In genomic region chr15:69530234-69530633, GRCh38 we compare ENCODE assay signal across 24 cellular contexts.
DNase-seq lines count a peak whose midpoint lies in the region; ATAC-seq, FAIRE-seq and TF ChIP-seq lines count a peak whose summit lies in the region.
"Had no signal": no experiment of that assay in that cellular context is flagged by ENCODE, and none has a peak within 500 bp of the region (broad histone marks: within the 10 kb centered on the region; RNA-seq: fewer than 3 reads in every experiment).

No MANE protein-coding gene starts in this region.

- no peak overlapping the region for H3K56ac ChIP-seq in H1 (replicated peaks; ENCODE audit: insufficient read length, low read depth, low read length)

- TF ChIP-seq CTCF in H1 (IDR thresholded peaks at IDR 0.05; ENCODE audit: control extremely low read depth in 1 of 3, insufficient read depth in 1 of 3, low read depth in 1 of 3, low read length in 3 of 3), result no peak
- no peak for TF ChIP-seq CTCF in nephron (IDR thresholded peaks at IDR 0.05; ENCODE audit: unreplicated experiment in 3 of 3)

- no peaks in the 10 kb centered on the region for H3K9me3 Mint-ChIP-seq in activated naive CD4-positive, alpha-beta T cell treated with anti-CD3 and anti-CD28 coated beads, Interleukin-2, amount 50 U/mL, for 72 hours
- H3K9me3 Mint-ChIP-seq in nephron, result no peaks in the 10 kb centered on the region

- H3K27me3 ChIP-seq in H1 (replicated peaks in 1 of 4; ENCODE audit: control insufficient read depth in 3 of 4, extremely low read depth in 1 of 4, insufficient read depth in 3 of 4, low read length in 3 of 4) (no peaks in the 10 kb centered on the region), small intestine (ENCODE audit: control insufficient read depth in 2 of 2, insufficient read depth in 2 of 2, low read length in 2 of 2) (peaks cover 0 to 2% of the 10 kb centered on the region in 2 donors)
- H3K27me3 ChIP-seq: Peyer's patch, SJCRH30 had no signal

- POLR2A ChIA-PET in H1 (lab: Charles Lee; ENCODE audit: partially characterized antibody), result interaction anchor here (1.5 kb wide), 1 partner anchor 32 kb away, joined by 4 read pairs; no protein-coding TSS in a partner anchor

- H3K9ac ChIP-seq in H1 (replicated peaks in 1 of 4; ENCODE audit: extremely low read depth in 1 of 4, low read depth in 3 of 4, low read length in 3 of 4), result no peak overlapping the region
- H3K9ac ChIP-seq: GM23248, KMS-11 had no signal

- peak overlapping the region; percentile 32 to 39 for H3K27ac Mint-ChIP-seq in activated naive CD4-positive, alpha-beta T cell treated with anti-CD3 and anti-CD28 coated beads, Interleukin-2, amount 50 U/mL, for 72 hours
- H3K27ac Mint-ChIP-seq in nephron, result peak overlapping the region; percentile 14 to 85 (median 63)

- no peaks in the 10 kb centered on the region for H3K79me1 ChIP-seq in H1 (ENCODE audit: low read depth, low read length)

- no peaks in the 10 kb centered on the region for H3K36me3 ChIP-seq in H1 (ENCODE audit: control insufficient read depth in 2 of 4, insufficient read depth in 4 of 4, low read length in 3 of 4)
- no peaks in the 10 kb centered on the region for H3K36me3 ChIP-seq in small intestine (ENCODE audit: control insufficient read depth in 2 of 2, insufficient read depth in 2 of 2, low read length in 2 of 2)
- H3K36me3 ChIP-seq: Peyer's patch, SJCRH30 had no signal

- H3K4ac ChIP-seq in H1 (replicated peaks; ENCODE audit: insufficient read length, low read depth, low read length), result no peak overlapping the region

- FAIRE-seq in H1 (lab: Jason Lieb, UNC), result no peak
- peak; percentile 32 for FAIRE-seq in urothelium cell line (lab: Jason Lieb, UNC)
- FAIRE-seq in small intestine (lab: Jason Lieb, UNC), result no peak
- FAIRE-seq: G401.6 had no signal

- H3K27me3 Mint-ChIP-seq in nephron (ENCODE audit: low read depth), result peaks cover 51% of the 10 kb centered on the region

- TF ChIP-seq POLR2A in H1 (IDR thresholded peaks at IDR 0.05; ENCODE audit: control extremely low read depth in 1 of 2, low read depth in 2 of 2, low read length in 2 of 2), result no peak

- no peak overlapping the region for H2BK12ac ChIP-seq in H1 (ENCODE audit: low read depth, low read length)

- TF ChIP-seq EP300 in H1 (IDR thresholded peaks at IDR 0.05; ENCODE audit: borderline replicate concordance in 1 of 2, low read depth in 2 of 2, low read length in 2 of 2), result no peak

- H2BK5ac ChIP-seq in H1 (ENCODE audit: low read depth, low read length), result no peak overlapping the region

- no peaks in the 10 kb centered on the region for H3K79me2 ChIP-seq in H1 (ENCODE audit: control insufficient read depth in 1 of 2, insufficient read depth in 2 of 2, low read length in 2 of 2)

- H3K4me1 ChIP-seq in H1 (replicated peaks in 1 of 4; ENCODE audit: control insufficient read depth in 3 of 4, insufficient read depth in 4 of 4, low read length in 3 of 4) (peaks cover 6 to 19% (median 8%) of the 10 kb centered on the region in 4 experiments; a peak in 6 of 7 replicates), small intestine (ENCODE audit: control insufficient read depth in 2 of 2, insufficient read depth in 1 of 2, low read depth in 1 of 2, low read length in 1 of 2) (no peaks in the 10 kb centered on the region)
- H3K4me1 ChIP-seq: Peyer's patch had no signal

- H2BK15ac ChIP-seq in H1 (ENCODE audit: low read length), result 0 out of 2 replicates have a peak overlapping the region, but pooled peaks have one; percentile 47

- H4K20me1 ChIP-seq in H1 (replicated peaks in 1 of 2; ENCODE audit: control insufficient read depth in 1 of 2, insufficient read depth in 2 of 2, low read length in 2 of 2), result no peaks in the 10 kb centered on the region

- 66% methylated on average over 5 of the region's 5 CpGs; no CpG with 5 or more reads in 1 of the 2 experiments for WGBS in H1 (ENCODE audit: extremely low coverage in 1 of 2, insufficient coverage in 1 of 2, insufficient read length in 1 of 2, insufficient replicate concordance in 2 of 2, low coverage in 1 of 2, low lambda C conversion rate in 2 of 2, missing lambda C conversion rate in 1 of 2), 2 experiments
- WGBS in small intestine, 3 donors, result 70 to 77% (median 75%) methylated on average over 5 of the region's 5 CpGs

- no peak overlapping the region for H4K5ac ChIP-seq in H1 (ENCODE audit: insufficient read length, low read depth, low read length)

- H2AFZ ChIP-seq in H1 (ENCODE audit: low read length), result no peak overlapping the region
- H2AFZ ChIP-seq: GM23248 had no signal

- no peak overlapping the region for H3K23ac ChIP-seq in H1 (ENCODE audit: insufficient read length)

- H3K4me2 ChIP-seq in H1 (ENCODE audit: insufficient read depth in 1 of 2, low read depth in 2 of 2, low read length in 2 of 2), result no peak overlapping the region
- H3K4me2 ChIP-seq: KMS-11 had no signal

- H3K4me1 Mint-ChIP-seq in nephron, result peaks cover 66% of the 10 kb centered on the region

- H3K23me2 ChIP-seq in H1 (ENCODE audit: low read depth, low read length), result no peaks in the 10 kb centered on the region

- H2BK20ac ChIP-seq in H1 (ENCODE audit: low read length), result peak overlapping the region; percentile 40; the same call in 1 of the 2 replicates

- no peak overlapping the region for H3K18ac ChIP-seq in H1 (ENCODE audit: extremely low read depth, low read length)

- H3K9me3 ChIP-seq in H1 (ENCODE audit: insufficient read depth in 2 of 2, low read depth in 1 of 2, low read length in 1 of 2) (peaks cover 0 to 3% of the 10 kb centered on the region in 2 experiments; a peak in 1 of 4 replicates), small intestine (ENCODE audit: control insufficient read depth, low read depth) (no peaks in the 10 kb centered on the region)
- H3K9me3 ChIP-seq: Peyer's patch, SJCRH30 had no signal

- H3K4me3 ChIP-seq in H1 (ENCODE audit: extremely low read depth in 1 of 4, insufficient read depth in 2 of 4, low read depth in 3 of 4, low read length in 4 of 4) (no peak overlapping the region), small intestine (ENCODE audit: low read depth in 1 of 2, low read length in 2 of 2) (no peak overlapping the region)
- H3K4me3 ChIP-seq: GM23248, Peyer's patch, SJCRH30 had no signal

- H3K27ac ChIP-seq in H1 (ENCODE audit: low read depth, low read length) (no peak overlapping the region), small intestine (ENCODE audit: low read depth in 1 of 2, low read length in 1 of 2) (no peak overlapping the region)
- H3K27ac ChIP-seq: C4-2B, GM23248, KMS-11, Peyer's patch, SJCRH30 had no signal

- no peaks in the 10 kb centered on the region for H3K36me3 Mint-ChIP-seq in activated naive CD4-positive, alpha-beta T cell treated with anti-CD3 and anti-CD28 coated beads, Interleukin-2, amount 50 U/mL, for 72 hours
- no peaks in the 10 kb centered on the region for H3K36me3 Mint-ChIP-seq in nephron (ENCODE audit: low read depth)

- no peak overlapping the region for H3K14ac ChIP-seq in H1 (ENCODE audit: insufficient read length)

- no peak overlapping the region for H2AK5ac ChIP-seq in H1 (ENCODE audit: low read depth, low read length)

- H4K8ac ChIP-seq in H1 (ENCODE audit: extremely low read depth, insufficient read depth, low read length), result no peak overlapping the region

- no peak overlapping the region for H2BK120ac ChIP-seq in H1 (replicated peaks; ENCODE audit: low read depth, low read length)

- peak overlapping the region in 1 of 3 experiments; percentile 11 for H3K4me3 Mint-ChIP-seq in nephron

- no peak for TF ChIP-seq RAD21 in H1 (IDR thresholded peaks at IDR 0.05 in 1 of 2, conservative IDR thresholded peaks at IDR 0.05 in 1 of 2; ENCODE audit: low read depth in 2 of 2, low read length in 2 of 2)

- no peak overlapping the region for H4K91ac ChIP-seq in H1 (replicated peaks; ENCODE audit: insufficient read length, low read length)

- no peak for DNase-seq in activated naive CD4-positive, alpha-beta T cell treated with anti-CD3 and anti-CD28 coated beads, Interleukin-2, amount 50 U/mL, for 72 hours (ENCODE audit: low spot score in 2 of 2)
- no peak for DNase-seq in activated naive CD4-positive, alpha-beta T cell treated with Interleukin-2 at 50 U/mL for 16 hours
- DNase-seq in H1 (ENCODE audit: low read depth in 1 of 2, low spot score in 2 of 2) (no peak), urothelium cell line (ENCODE audit: low spot score) (no peak), small intestine (no peak)
- DNase-seq: 8988T; AML-193; GM23248; HCEC 1CT; NCI-H1092 treated with DMSO at 0.1 percent for 48 hours; NCI-H1436 treated with DMSO at 0.1 percent for 48 hours; NCI-H2029; NCI-H226; NCI-H524; NCI-H774; NK-92 treated with Interleukin-12 subunit alpha and Interleukin-12 subunit beta, amount 100 ng/mL, for 24 hours; Peyer's patch; SJCRH30 had no signal

- ATAC-seq in activated naive CD4-positive, alpha-beta T cell treated with anti-CD3 and anti-CD28 coated beads, Interleukin-2, amount 50 U/mL, for 72 hours, result no peak
- ATAC-seq in HG03025 (IDR thresholded peaks at IDR 0.05; ENCODE audit: low FRiP score, unreplicated experiment) (no peak), GM21529 (IDR thresholded peaks at IDR 0.05; ENCODE audit: unreplicated experiment) (no peak)

- CTCF ChIA-PET in H1 (lab: Charles Lee; ENCODE audit: partially characterized antibody), result interaction anchor here (1.4 to 2.1 kb wide), 4 partner anchors 9 to 837 kb away, joined by 3 to 6 read pairs (median 6); no protein-coding TSS in a partner anchor

TF ChIP-seq in H1, 55 proteins besides CTCF, POLR2A, EP300 and RAD21 (continues in another document):
- TF ChIP-seq KDM1A (IDR thresholded peaks at IDR 0.05; ENCODE audit: borderline replicate concordance, low read length), result no peak
- no peak for TF ChIP-seq CREB1 (IDR thresholded peaks at IDR 0.05)
- no peak for TF ChIP-seq KDM4A (IDR thresholded peaks at IDR 0.05; ENCODE audit: low read depth, low read length, severe bottlenecking)
- no peak for TF ChIP-seq EZH2 (IDR thresholded peaks at IDR 0.05; ENCODE audit: low read depth, low read length, severe bottlenecking)
- TF ChIP-seq ATF3 (IDR thresholded peaks at IDR 0.05; ENCODE audit: insufficient read depth, low read depth, low read length), result no peak
- no peak for TF ChIP-seq TCF12 (IDR thresholded peaks at IDR 0.05; ENCODE audit: low read depth, low read length)
- no peak for TF ChIP-seq TAF1 (IDR thresholded peaks at IDR 0.05; ENCODE audit: low read depth, low read length)
- no peak for TF ChIP-seq BRCA1 (IDR thresholded peaks at IDR 0.05; ENCODE audit: low read depth, low read length)
- no peak for TF ChIP-seq SAP30 (IDR thresholded peaks at IDR 0.05; ENCODE audit: insufficient read depth, insufficient replicate concordance, low read length)
- no peak for TF ChIP-seq HDAC2 (IDR thresholded peaks at IDR 0.05; ENCODE audit: borderline replicate concordance in 1 of 2, low read depth in 2 of 2, low read length in 2 of 2)
- no peak for TF ChIP-seq MAX (IDR thresholded peaks at IDR 0.05)
- TF ChIP-seq GTF2F1 (IDR thresholded peaks at IDR 0.05; ENCODE audit: borderline replicate concordance, low read depth, low read length), result no peak
